15 cellular contexts compared by ENCODE assay signal in genomic region chr20:15842872-15843271, GRCh38.
A peak's percentile ranks its signal among the peaks of the same experiment; 100 is the strongest.
DNase-seq lines count a peak whose midpoint lies in the region; ATAC-seq and TF ChIP-seq lines count a peak whose summit lies in the region.
"Had no signal": no experiment of that assay in that cellular context is flagged by ENCODE, and none has a peak within 500 bp of the region (broad histone marks: within the 10 kb centered on the region; RNA-seq: fewer than 3 reads in every experiment).

No MANE protein-coding gene starts in this region.

- CTCF ChIA-PET in SK-N-SH (lab: Yijun Ruan, JAX) = interaction anchor here (0.9 kb wide), 1 partner anchor 26 kb away, joined by 4 read pairs; no protein-coding TSS in a partner anchor

- H3K27me3 ChIP-seq in SK-N-SH (ENCODE audit: insufficient read depth) (no peaks in the 10 kb centered on the region), OCI-LY1 (ENCODE audit: insufficient read depth, low read length) (no peaks in the 10 kb centered on the region), upper lobe of right lung (no peaks in the 10 kb centered on the region)
- H3K27me3 ChIP-seq: ovary had no signal

- POLR2A ChIA-PET in SK-N-SH (lab: Yijun Ruan, JAX) = no interaction called here

- peaks cover 0 to 9% of the 10 kb centered on the region in 2 experiments; a peak in 2 of 4 replicates for H3K4me1 ChIP-seq in SK-N-SH (ENCODE audit: control insufficient read depth in 1 of 2, insufficient read depth in 2 of 2, low read depth in 1 of 2, low read length in 1 of 2)
- H3K4me1 ChIP-seq in OCI-LY1 (ENCODE audit: insufficient read depth, low read length, severe bottlenecking) = no peaks in the 10 kb centered on the region
- no peaks in the 10 kb centered on the region for H3K4me1 ChIP-seq in upper lobe of right lung
- H3K4me1 ChIP-seq: A549 had no signal

- no peak for ATAC-seq in SK-N-SH treated with all-trans-retinoic acid at 6 μM for 48 hours
- peak; percentile 67 for ATAC-seq in HG02678 (IDR thresholded peaks at IDR 0.05; ENCODE audit: unreplicated experiment)
- ATAC-seq in stimulated activated naive B cell treated with anti-CD40 and anti-IgM and Interleukin-4, amounts not matched to agents 10 μg/mL and 1 μg/mL and 100 μg/mL, for 72 hours (replicated peaks) = peak; percentile 95 to 98
- ATAC-seq in HG02840 (IDR thresholded peaks at IDR 0.05; ENCODE audit: low FRiP score, unreplicated experiment) = no peak
- ATAC-seq in upper lobe of right lung = no peak
- ATAC-seq in esophagus mucosa = no peak
- ATAC-seq: A549 had no signal

- no peaks in the 10 kb centered on the region for H3K9me3 ChIP-seq in SK-N-SH
- H3K9me3 ChIP-seq in OCI-LY1 (ENCODE audit: low read length) = no peaks in the 10 kb centered on the region
- H3K9me3 ChIP-seq in upper lobe of right lung = no peaks in the 10 kb centered on the region
- H3K9me3 ChIP-seq: ovary had no signal

- H2AFZ ChIP-seq in SK-N-SH (ENCODE audit: low read depth) = no peak overlapping the region
- no peak overlapping the region for H2AFZ ChIP-seq in OCI-LY1 (ENCODE audit: low read length)

- DNase-seq in SK-N-SH = no peak
- peak; percentile 17 for DNase-seq in stimulated activated naive B cell treated with anti-CD40 and anti-IgM and Interleukin-4, amounts not matched to agents 10 μg/mL and 1 μg/mL and 100 μg/mL, for 72 hours
- DNase-seq in upper lobe of right lung = no peak
- DNase-seq: activated T-cell treated with anti-CD3 and anti-CD28 coated beads, Interleukin-2, amount 50 U/mL, for 1 hour; head of caudate nucleus; NCI-H187; ovary; stimulated activated CD4-positive, alpha-beta T cell treated with anti-CD3 and anti-CD28 coated beads, Interleukin-2, amount 100 ng/mL, for 48 hours had no signal

- 44% methylated on average over 1 of the region's 1 CpG for WGBS in SK-N-SH (ENCODE audit: low lambda C conversion rate)

- TF ChIP-seq CTCF in SK-N-SH (IDR thresholded peaks at IDR 0.05) = no peak
- peak; percentile 50 for TF ChIP-seq CTCF in OCI-LY1 (IDR thresholded peaks at IDR 0.05; ENCODE audit: low read length)
- TF ChIP-seq CTCF in upper lobe of right lung (IDR thresholded peaks at IDR 0.05) = no peak

- H3K9ac ChIP-seq in SK-N-SH (no peak overlapping the region), OCI-LY1 (ENCODE audit: low read length) (no peak overlapping the region)

- intact Hi-C loops in upper lobe of right lung (cut with DNase I) = no loop called here

- no peak overlapping the region for H3K27ac ChIP-seq in SK-N-SH (ENCODE audit: low read depth in 2 of 2, low read length in 1 of 2)
- H3K27ac ChIP-seq in OCI-LY1 (ENCODE audit: low read depth, low read length, poor library complexity, severe bottlenecking) = no peak overlapping the region
- H3K27ac ChIP-seq in upper lobe of right lung = no peak overlapping the region
- H3K27ac ChIP-seq: A549, ovary, VCaP had no signal

- H3K4me1 Mint-ChIP-seq in stimulated activated naive B cell treated with anti-CD40 and anti-IgM and Interleukin-4, amounts not matched to agents 10 μg/mL and 1 μg/mL and 100 μg/mL, for 72 hours = peaks cover 20 to 37% of the 10 kb centered on the region in 2 donors

- H3K36me3 ChIP-seq in SK-N-SH (replicated peaks in 1 of 2; ENCODE audit: control insufficient read depth in 1 of 2, insufficient read depth in 2 of 2, low read length in 1 of 2) = no peaks in the 10 kb centered on the region
- no peaks in the 10 kb centered on the region for H3K36me3 ChIP-seq in OCI-LY1 (ENCODE audit: insufficient read depth, low read length)
- no peaks in the 10 kb centered on the region for H3K36me3 ChIP-seq in upper lobe of right lung
- H3K36me3 ChIP-seq: ovary had no signal

- no peak overlapping the region for H3K4me3 Mint-ChIP-seq in stimulated activated naive B cell treated with anti-CD40 and anti-IgM and Interleukin-4, amounts not matched to agents 10 μg/mL and 1 μg/mL and 100 μg/mL, for 72 hours

- peaks cover 10 to 11% of the 10 kb centered on the region in 2 donors for H3K9me3 Mint-ChIP-seq in stimulated activated naive B cell treated with anti-CD40 and anti-IgM and Interleukin-4, amounts not matched to agents 10 μg/mL and 1 μg/mL and 100 μg/mL, for 72 hours

- no peaks in the 10 kb centered on the region for H3K27me3 Mint-ChIP-seq in stimulated activated naive B cell treated with anti-CD40 and anti-IgM and Interleukin-4, amounts not matched to agents 10 μg/mL and 1 μg/mL and 100 μg/mL, for 72 hours

- H3K4me2 ChIP-seq in SK-N-SH (no peak overlapping the region), OCI-LY1 (ENCODE audit: low read length) (no peak overlapping the region)
- H3K4me2 ChIP-seq: A549 had no signal

- peak; percentile 25; the same call in 1 of the 2 replicates for TF ChIP-seq RAD21 in SK-N-SH (IDR thresholded peaks at IDR 0.05; ENCODE audit: low read length)

- TF ChIP-seq EP300 in SK-N-SH (IDR thresholded peaks at IDR 0.05; ENCODE audit: borderline replicate concordance in 1 of 2, low read depth in 1 of 2, low read length in 1 of 2) = no peak

- no peaks in the 10 kb centered on the region for H4K20me1 ChIP-seq in SK-N-SH (ENCODE audit: insufficient read depth)
- H4K20me1 ChIP-seq in OCI-LY1 (ENCODE audit: insufficient read depth, low read length) = no peaks in the 10 kb centered on the region

- H3K79me2 ChIP-seq in SK-N-SH (ENCODE audit: insufficient read depth) (no peaks in the 10 kb centered on the region), OCI-LY1 (ENCODE audit: insufficient read depth, low read length) (no peaks in the 10 kb centered on the region)

- H3K27ac Mint-ChIP-seq in stimulated activated naive B cell treated with anti-CD40 and anti-IgM and Interleukin-4, amounts not matched to agents 10 μg/mL and 1 μg/mL and 100 μg/mL, for 72 hours = no peak overlapping the region

- no peaks in the 10 kb centered on the region for H3K9me2 ChIP-seq in SK-N-SH
- no peaks in the 10 kb centered on the region for H3K9me2 ChIP-seq in OCI-LY1 (ENCODE audit: low read depth, low read length)

- H3K4me3 ChIP-seq in SK-N-SH (ENCODE audit: low read depth in 2 of 2, low read length in 1 of 2) (no peak overlapping the region), OCI-LY1 (ENCODE audit: low read depth, low read length, poor library complexity, severe bottlenecking) (no peak overlapping the region), upper lobe of right lung (no peak overlapping the region)
- H3K4me3 ChIP-seq: A549, ovary had no signal

- H3K36me3 Mint-ChIP-seq in stimulated activated naive B cell treated with anti-CD40 and anti-IgM and Interleukin-4, amounts not matched to agents 10 μg/mL and 1 μg/mL and 100 μg/mL, for 72 hours = peaks cover 8% of the 10 kb centered on the region in 2 donors

- H3F3A ChIP-seq in SK-N-SH (replicated peaks; ENCODE audit: insufficient read depth) (no peaks in the 10 kb centered on the region), OCI-LY1 (ENCODE audit: insufficient read depth, low read length) (no peaks in the 10 kb centered on the region)

TF ChIP-seq in SK-N-SH, 30 proteins besides CTCF, POLR2A, EP300 and RAD21:
- no peak for TF ChIP-seq RXRA (IDR thresholded peaks at IDR 0.05; ENCODE audit: borderline replicate concordance, low read depth)
- TF ChIP-seq, protein P1, sequence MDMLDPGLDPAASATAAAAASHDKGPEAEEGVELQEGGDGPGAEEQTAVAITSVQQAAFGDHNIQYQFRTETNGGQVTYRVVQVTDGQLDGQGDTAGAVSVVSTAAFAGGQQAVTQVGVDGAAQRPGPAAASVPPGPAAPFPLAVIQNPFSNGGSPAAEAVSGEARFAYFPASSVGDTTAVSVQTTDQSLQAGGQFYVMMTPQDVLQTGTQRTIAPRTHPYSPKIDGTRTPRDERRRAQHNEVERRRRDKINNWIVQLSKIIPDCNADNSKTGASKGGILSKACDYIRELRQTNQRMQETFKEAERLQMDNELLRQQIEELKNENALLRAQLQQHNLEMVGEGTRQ (IDR thresholded peaks at IDR 0.05; ENCODE audit: borderline replicate concordance, low read depth, low read length) = no peak

TF ChIP-seq in SK-N-SH treated with all-trans-retinoic acid at 6 μM for 48 hours, 23 proteins besides CTCF, POLR2A, EP300 and RAD21 (continues in another document):
- no peak for TF ChIP-seq PPARA (CRISPR knock-in tag; IDR thresholded peaks at IDR 0.05; ENCODE audit: borderline replicate concordance)
- TF ChIP-seq OSR1 (CRISPR knock-in tag; IDR thresholded peaks at IDR 0.05) = no peak
- TF ChIP-seq, protein P2, sequence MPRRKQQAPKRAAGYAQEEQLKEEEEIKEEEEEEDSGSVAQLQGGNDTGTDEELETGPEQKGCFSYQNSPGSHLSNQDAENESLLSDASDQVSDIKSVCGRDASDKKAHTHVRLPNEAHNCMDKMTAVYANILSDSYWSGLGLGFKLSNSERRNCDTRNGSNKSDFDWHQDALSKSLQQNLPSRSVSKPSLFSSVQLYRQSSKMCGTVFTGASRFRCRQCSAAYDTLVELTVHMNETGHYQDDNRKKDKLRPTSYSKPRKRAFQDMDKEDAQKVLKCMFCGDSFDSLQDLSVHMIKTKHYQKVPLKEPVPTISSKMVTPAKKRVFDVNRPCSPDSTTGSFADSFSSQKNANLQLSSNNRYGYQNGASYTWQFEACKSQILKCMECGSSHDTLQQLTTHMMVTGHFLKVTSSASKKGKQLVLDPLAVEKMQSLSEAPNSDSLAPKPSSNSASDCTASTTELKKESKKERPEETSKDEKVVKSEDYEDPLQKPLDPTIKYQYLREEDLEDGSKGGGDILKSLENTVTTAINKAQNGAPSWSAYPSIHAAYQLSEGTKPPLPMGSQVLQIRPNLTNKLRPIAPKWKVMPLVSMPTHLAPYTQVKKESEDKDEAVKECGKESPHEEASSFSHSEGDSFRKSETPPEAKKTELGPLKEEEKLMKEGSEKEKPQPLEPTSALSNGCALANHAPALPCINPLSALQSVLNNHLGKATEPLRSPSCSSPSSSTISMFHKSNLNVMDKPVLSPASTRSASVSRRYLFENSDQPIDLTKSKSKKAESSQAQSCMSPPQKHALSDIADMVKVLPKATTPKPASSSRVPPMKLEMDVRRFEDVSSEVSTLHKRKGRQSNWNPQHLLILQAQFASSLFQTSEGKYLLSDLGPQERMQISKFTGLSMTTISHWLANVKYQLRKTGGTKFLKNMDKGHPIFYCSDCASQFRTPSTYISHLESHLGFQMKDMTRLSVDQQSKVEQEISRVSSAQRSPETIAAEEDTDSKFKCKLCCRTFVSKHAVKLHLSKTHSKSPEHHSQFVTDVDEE (CRISPR knock-in tag; IDR thresholded peaks at IDR 0.05) = no peak
- TF ChIP-seq, protein P3, sequence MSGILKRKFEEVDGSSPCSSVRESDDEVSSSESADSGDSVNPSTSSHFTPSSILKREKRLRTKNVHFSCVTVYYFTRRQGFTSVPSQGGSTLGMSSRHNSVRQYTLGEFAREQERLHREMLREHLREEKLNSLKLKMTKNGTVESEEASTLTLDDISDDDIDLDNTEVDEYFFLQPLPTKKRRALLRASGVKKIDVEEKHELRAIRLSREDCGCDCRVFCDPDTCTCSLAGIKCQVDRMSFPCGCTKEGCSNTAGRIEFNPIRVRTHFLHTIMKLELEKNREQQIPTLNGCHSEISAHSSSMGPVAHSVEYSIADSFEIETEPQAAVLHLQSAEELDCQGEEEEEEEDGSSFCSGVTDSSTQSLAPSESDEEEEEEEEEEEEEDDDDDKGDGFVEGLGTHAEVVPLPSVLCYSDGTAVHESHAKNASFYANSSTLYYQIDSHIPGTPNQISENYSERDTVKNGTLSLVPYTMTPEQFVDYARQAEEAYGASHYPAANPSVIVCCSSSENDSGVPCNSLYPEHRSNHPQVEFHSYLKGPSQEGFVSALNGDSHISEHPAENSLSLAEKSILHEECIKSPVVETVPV (CRISPR knock-in tag; IDR thresholded peaks at IDR 0.05) = no peak

Comparison
In these comparisons a context has a peak if more than half of its experiments do, and no peak if none do; other contexts are left out.
1. ATAC-seq: peak in HG02678 (single experiment) and stimulated activated naive B cell treated with anti-CD40 and anti-IgM and Interleukin-4, amounts not matched to agents 10 μg/mL and 1 μg/mL and 100 μg/mL, for 72 hours (2 of 2); none in SK-N-SH treated with all-trans-retinoic acid at 6 μM for 48 hours (single experiment), HG02840 (single experiment), upper lobe of right lung (single experiment) and esophagus mucosa (single experiment).